15 cellular contexts compared by ENCODE assay signal in genomic region chr16:46765050-46765449, GRCh38. TPM values are rescaled to one million over a fixed set of nuclear protein-coding genes. Genes with fewer than 3 reads are reported as not detected.
DNase-seq lines count a peak whose midpoint lies in the region; ATAC-seq and TF ChIP-seq lines count a peak whose summit lies in the region.
"Had no signal": no experiment of that assay in that cellular context is flagged by ENCODE, and none has a peak within 500 bp of the region (broad histone marks: within the 10 kb centered on the region; RNA-seq: fewer than 3 reads in every experiment).

No MANE protein-coding gene starts in this region.

- H3K4me1 ChIP-seq in left ventricle myocardium inferior (peaks cover 22% of the 10 kb centered on the region), heart left ventricle (peaks cover 0 to 18% (median 0%) of the 10 kb centered on the region in 12 donors), BE2C (no peaks in the 10 kb centered on the region)

- WGBS in heart left ventricle, 4 donors, result 76 to 81% (median 78%) methylated on average over 7 of the region's 7 CpGs

- no peak for TF ChIP-seq POLR2A in heart left ventricle (IDR thresholded peaks at IDR 0.05)

- TF ChIP-seq CTCF in left ventricle myocardium inferior (IDR thresholded peaks at IDR 0.05; ENCODE audit: borderline replicate concordance), result no peak
- no peak for TF ChIP-seq CTCF in heart left ventricle (IDR thresholded peaks at IDR 0.05)
- TF ChIP-seq CTCF in fibroblast of mammary gland (conservative IDR thresholded peaks at IDR 0.05; ENCODE audit: control insufficient read depth, insufficient read depth, low read depth, low read length), result no peak
- no peak for TF ChIP-seq CTCF in BE2C (IDR thresholded peaks at IDR 0.05; ENCODE audit: low read depth, low read length)

- no peak for ATAC-seq in heart left ventricle
- no peak for ATAC-seq in HG03432 (IDR thresholded peaks at IDR 0.05; ENCODE audit: unreplicated experiment)
- no peak for ATAC-seq in sciatic nerve

- H3K27me3 ChIP-seq in left ventricle myocardium inferior (ENCODE audit: low read depth) (peaks cover under 1% of the 10 kb centered on the region), heart left ventricle (no peaks in the 10 kb centered on the region), BE2C (peaks cover 6% of the 10 kb centered on the region)

- intact Hi-C loops in left ventricle myocardium inferior (cut with micrococcal nuclease), result no loop called here
- intact Hi-C loops in heart left ventricle (cut with DNase I), result no loop called here
- intact Hi-C loops in sciatic nerve (cut with DNase I), result no loop called here

- no peak overlapping the region for H3K4me3 ChIP-seq in left ventricle myocardium inferior
- no peak overlapping the region for H3K4me3 ChIP-seq in heart left ventricle
- no peak overlapping the region for H3K4me3 ChIP-seq in fibroblast of mammary gland (ENCODE audit: control insufficient read depth, low read depth, low read length)
- H3K4me3 ChIP-seq in BE2C (ENCODE audit: low read depth, low read length), result no peak overlapping the region

- H3K36me3 ChIP-seq in left ventricle myocardium inferior (no peaks in the 10 kb centered on the region), heart left ventricle (no peaks in the 10 kb centered on the region), BE2C (no peaks in the 10 kb centered on the region)
- H3K36me3 ChIP-seq: WERI-Rb-1 had no signal

- H3K27ac ChIP-seq in left ventricle myocardium inferior (replicated peaks), result peak overlapping the region; percentile 96
- H3K27ac ChIP-seq in heart left ventricle, result peak overlapping the region in 3 of 12 donors; percentile 87 to 90 (median 88)
- H3K27ac ChIP-seq: WERI-Rb-1 had no signal

- DNase-seq in left ventricle myocardium inferior (no peak), heart left ventricle (no peak), RPMI7951 (ENCODE audit: low read depth) (peak; percentile 69), fibroblast of mammary gland (ENCODE audit: low read depth) (peak; percentile 55), NCI-H446 treated with DMSO at 0.1 percent for 48 hours (lab: John Stamatoyannopoulos, UW) (no peak), BE2C (no peak), sciatic nerve (ENCODE audit: low spot score) (no peak)
- DNase-seq: DMS 273 treated with DMSO at 0.1 percent for 48 hours; NCI-H187; SHP77; stimulated activated CD4-positive, alpha-beta T cell treated with anti-CD3 and anti-CD28 coated beads, Interleukin-12 subunit alpha, Interleukin-12 subunit beta, amount 100 ng/mL, for 4 hours; substantia nigra; WERI-Rb-1 had no signal

- H3K9me3 ChIP-seq in left ventricle myocardium inferior (replicated peaks) (no peaks in the 10 kb centered on the region), heart left ventricle (no peaks in the 10 kb centered on the region), BE2C (no peaks in the 10 kb centered on the region)

RNA-seq across cellular contexts. Expression of gene MYLK3, which starts 16.9 kb away (rescaled TPM):
- total RNA-seq in left ventricle myocardium inferior (256 TPM), heart left ventricle (100 to 1,000 TPM; 169 to 374 (median 257) TPM), sciatic nerve (2.0 TPM)
- polyA plus RNA-seq in heart left ventricle, result 100 to 1,000 TPM in 1 of 2 donors, 10 to 100 TPM in 1; 76.4 to 133 TPM
- under 0.01 TPM in 1 of 2 replicates, not detected in the other for total RNA-seq in RPMI7951 (2014; rRNA removed; shearing (Covaris generic))
- 1.2 TPM for polyA plus RNA-seq in BE2C (2012; ENCODE audit: insufficient read depth, insufficient read length, low read depth)
- total RNA-seq: epithelial cell of proximal tubule had no signal

Comparison
In these comparisons a context has a peak if more than half of its experiments do, and no peak if none do; other contexts are left out.
1. DNase-seq: peak in RPMI7951 (single experiment) and fibroblast of mammary gland (single experiment); none in left ventricle myocardium inferior (single experiment), heart left ventricle (0 of 5), NCI-H446 treated with DMSO at 0.1 percent for 48 hours (single experiment), BE2C (single experiment) and sciatic nerve (single experiment).
2. RNA of gene MYLK3, which starts 16.9 kb away (total RNA-seq): 169 to 374 TPM in heart left ventricle and 256 TPM in left ventricle myocardium inferior (single experiment); 2.0 TPM in sciatic nerve (single experiment) and under 0.01 TPM in RPMI7951; every median in the first group is over 10 times any median in the second.